Comparison of ENCODE assay signal across 10 cellular contexts in genomic region chr22:30267382-30268302, GRCh38. TPM values are rescaled to one million over a fixed set of nuclear protein-coding genes. Genes with fewer than 3 reads are reported as not detected.
DNase-seq lines count a peak whose midpoint lies in the region; ATAC-seq and TF ChIP-seq lines count a peak whose summit lies in the region.
"Had no signal": no experiment of that assay in that cellular context is flagged by ENCODE, and none has a peak within 500 bp of the region (broad histone marks: within the 10 kb centered on the region; RNA-seq: fewer than 3 reads in every experiment).

No MANE protein-coding gene starts in this region.

- H3K4me1 ChIP-seq in esophagus squamous epithelium = peaks cover 7 to 25% (median 10%) of the 10 kb centered on the region in 3 donors
- peaks cover 21% of the 10 kb centered on the region for H3K4me1 ChIP-seq in thymus (ENCODE audit: control insufficient read depth, insufficient read depth, low read length)

- TF ChIP-seq CTCF in esophagus squamous epithelium (IDR thresholded peaks at IDR 0.05) = no peak

- H3K27me3 ChIP-seq in esophagus squamous epithelium = no peaks in the 10 kb centered on the region
- H3K27me3 ChIP-seq in thymus (ENCODE audit: control insufficient read depth, insufficient read depth) = no peaks in the 10 kb centered on the region

- H3K27ac ChIP-seq in esophagus squamous epithelium (peak overlapping the region; percentile 32 to 82 (median 60)), thymus (ENCODE audit: low read depth) (peak overlapping the region; percentile 68)

- H3K4me3 ChIP-seq in esophagus squamous epithelium = peak overlapping the region in 2 of 4 donors; percentile 36 to 50
- peak overlapping the region; percentile 58 for H3K4me3 ChIP-seq in thymus (ENCODE audit: low read length)

- no peaks in the 10 kb centered on the region for H3K36me3 ChIP-seq in esophagus squamous epithelium
- H3K36me3 ChIP-seq in thymus (ENCODE audit: control insufficient read depth, insufficient read depth) = no peaks in the 10 kb centered on the region

- no peak for TF ChIP-seq POLR2A in esophagus squamous epithelium (IDR thresholded peaks at IDR 0.05)

- H3K9me3 ChIP-seq in esophagus squamous epithelium (no peaks in the 10 kb centered on the region), thymus (ENCODE audit: control insufficient read depth) (no peaks in the 10 kb centered on the region)

- DNase-seq in activated CD8-positive, alpha-beta memory T cell treated with anti-CD3 and anti-CD28 coated beads for 24 hours = peak; percentile 76
- no peak for DNase-seq in activated CD8-positive, alpha-beta memory T cell treated with anti-CD3 and anti-CD28 coated beads, Interleukin-2, amount 50 U/mL, for 4 hours
- peak; percentile 49 to 50 for DNase-seq in activated CD4-positive, alpha-beta T cell treated with anti-CD3 and anti-CD28 coated beads, Interleukin-2, amount 50 U/mL, for 4 hours
- DNase-seq in esophagus squamous epithelium (lab: John Stamatoyannopoulos, UW) (no peak), kidney tubule cell (ENCODE audit: low spot score) (no peak)

- ATAC-seq in GM21390 (IDR thresholded peaks at IDR 0.05; ENCODE audit: unreplicated experiment) = no peak
- no peak for ATAC-seq in HG02840 (IDR thresholded peaks at IDR 0.05; ENCODE audit: low FRiP score, unreplicated experiment)

- intact Hi-C loops in esophagus squamous epithelium (cut with DNase I) = no loop called here

- WGBS in esophagus squamous epithelium, 2 donors = 77 to 82% methylated on average over 7 to 8 of the region's 14 CpGs
- WGBS in thymus = 22% methylated on average over 14 of the region's 14 CpGs

RNA-seq across cellular contexts. Expression of gene OSM, which starts 1.0 kb away (rescaled TPM):
- 1 to 10 TPM in 1 of 4 donors, under 1 TPM in 2, not detected in 1; 0.19 to 5.7 (median 0.19) TPM for total RNA-seq in esophagus squamous epithelium
- 6.0 TPM for polyA plus RNA-seq in thymus
- total RNA-seq: lung microvascular endothelial cell had no signal
- polyA plus RNA-seq: AG04450 had no signal

RNA-seq across cellular contexts. Expression of gene LIF, which starts 21.1 kb away (rescaled TPM):
- total RNA-seq in esophagus squamous epithelium = under 1 TPM; 0.08 to 0.76 (median 0.10) TPM
- polyA plus RNA-seq in thymus = 0.21 TPM

RNA-seq across cellular contexts. Expression of gene CASTOR1, which starts 21.7 kb away (rescaled TPM):
- 10 to 100 TPM; 18.9 to 76.4 (median 40.7) TPM for total RNA-seq in esophagus squamous epithelium
- polyA plus RNA-seq in thymus = 19.6 TPM

RNA-seq across cellular contexts. Expression of gene TBC1D10A, which starts 59.1 kb away (rescaled TPM):
- total RNA-seq in esophagus squamous epithelium = 10 to 100 TPM; 40.7 to 55.1 (median 47.0) TPM
- 39.0 TPM for polyA plus RNA-seq in thymus

Comparison
In these comparisons a context has a peak if more than half of its experiments do, and no peak if none do; other contexts are left out.
1. DNase-seq: peak in activated CD8-positive, alpha-beta memory T cell treated with anti-CD3 and anti-CD28 coated beads for 24 hours (single experiment) and activated CD4-positive, alpha-beta T cell treated with anti-CD3 and anti-CD28 coated beads, Interleukin-2, amount 50 U/mL, for 4 hours (2 of 2); none in activated CD8-positive, alpha-beta memory T cell treated with anti-CD3 and anti-CD28 coated beads, Interleukin-2, amount 50 U/mL, for 4 hours (single experiment), esophagus squamous epithelium (single experiment) and kidney tubule cell (single experiment).